Comparison of ENCODE assay signal across 11 cellular contexts in genomic region chr2:230205034-230205433, GRCh38. TPM values are rescaled to one million over a fixed set of nuclear protein-coding genes. Genes with fewer than 3 reads are reported as not detected.
DNase-seq lines count a peak whose midpoint lies in the region; ATAC-seq, FAIRE-seq and TF ChIP-seq lines count a peak whose summit lies in the region.
"Had no signal": no experiment of that assay in that cellular context is flagged by ENCODE, and none has a peak within 500 bp of the region (broad histone marks: within the 10 kb centered on the region; RNA-seq: fewer than 3 reads in every experiment).

No MANE protein-coding gene starts in this region.

- POLR2A ChIA-PET in CD8-positive, alpha-beta memory T cell (lab: Charles Lee), result no interaction called here
- POLR2A ChIA-PET in activated CD4-positive, alpha-beta memory T cell treated with anti-CD3 and anti-CD28 coated beads, Interleukin-2, amount 10 ng/mL, durations not matched to agents 7 days and 5 days (lab: Charles Lee), result interaction anchor here (3.0 kb wide), 1 partner anchor 122 kb away, joined by 9 read pairs; the partner anchor contains the start of gene SP140L

- no peak for DNase-seq in CD8-positive, alpha-beta memory T cell
- no peak for DNase-seq in activated CD4-positive, alpha-beta memory T cell treated with anti-CD3 and anti-CD28 coated beads, Interleukin-2, amount 10 ng/mL, durations not matched to agents 7 days and 5 days
- DNase-seq in GM10266 (ENCODE audit: extremely low spot score) (no peak), HTR-8/SVneo (ENCODE audit: insufficient read length, low spot score) (no peak), NCI-H2196 (lab: John Stamatoyannopoulos, UW; ENCODE audit: unreplicated experiment) (no peak)
- no peak for DNase-seq in activated effector memory CD4-positive, alpha-beta T cell treated with anti-CD3 and anti-CD28 coated beads, Interleukin-2, amount 50 U/mL, for 16 hours
- DNase-seq: body of pancreas, foreskin melanocyte, NCI-H2227 treated with DMSO at 0.1 percent for 48 hours had no signal

- H3K36me3 Mint-ChIP-seq in CD8-positive, alpha-beta memory T cell, result peaks cover 7 to 59% (median 34%) of the 10 kb centered on the region in 3 donors
- H3K36me3 Mint-ChIP-seq in activated CD4-positive, alpha-beta memory T cell treated with anti-CD3 and anti-CD28 coated beads, Interleukin-2, amount 10 ng/mL, durations not matched to agents 7 days and 5 days (ENCODE audit: low read depth), result peaks cover 34% of the 10 kb centered on the region

- ATAC-seq in GM19372 (IDR thresholded peaks at IDR 0.05; ENCODE audit: low read depth, unreplicated experiment) (peak; percentile 38), HG03135 (IDR thresholded peaks at IDR 0.05; ENCODE audit: unreplicated experiment) (peak; percentile 56)
- ATAC-seq: body of pancreas had no signal

- H3K36me3 ChIP-seq in CD8-positive, alpha-beta memory T cell (ENCODE audit: insufficient read depth, low read length), result peaks cover 86% of the 10 kb centered on the region

- CTCF ChIA-PET in CD8-positive, alpha-beta memory T cell (lab: Charles Lee), result interaction anchor here (1.7 kb wide), 1 partner anchor 17 kb away, joined by 4 read pairs; no protein-coding TSS in a partner anchor
- CTCF ChIA-PET in activated CD4-positive, alpha-beta memory T cell treated with anti-CD3 and anti-CD28 coated beads, Interleukin-2, amount 10 ng/mL, durations not matched to agents 7 days and 5 days (lab: Charles Lee), result no interaction called here

- no peaks in the 10 kb centered on the region for H3K27me3 ChIP-seq in CD8-positive, alpha-beta memory T cell (ENCODE audit: insufficient read depth, low read length, poor library complexity, severe bottlenecking)
- H3K27me3 ChIP-seq: body of pancreas had no signal

- H3K9me3 ChIP-seq in CD8-positive, alpha-beta memory T cell (ENCODE audit: low read length), result no peaks in the 10 kb centered on the region
- H3K9me3 ChIP-seq: body of pancreas had no signal

- TF ChIP-seq CTCF in GM10266 (IDR thresholded peaks at IDR 0.05; ENCODE audit: control insufficient read depth, insufficient read depth, low read depth, missing control alignments), result no peak

- H3K4me1 ChIP-seq in CD8-positive, alpha-beta memory T cell (ENCODE audit: insufficient read depth, low read length), result peaks cover 9% of the 10 kb centered on the region
- H3K4me1 ChIP-seq: body of pancreas had no signal

- peaks cover 9 to 29% (median 24%) of the 10 kb centered on the region in 3 donors for H3K4me1 Mint-ChIP-seq in CD8-positive, alpha-beta memory T cell
- peaks cover 33% of the 10 kb centered on the region for H3K4me1 Mint-ChIP-seq in activated CD4-positive, alpha-beta memory T cell treated with anti-CD3 and anti-CD28 coated beads, Interleukin-2, amount 10 ng/mL, durations not matched to agents 7 days and 5 days

- no peaks in the 10 kb centered on the region for H3K27me3 Mint-ChIP-seq in CD8-positive, alpha-beta memory T cell
- no peaks in the 10 kb centered on the region for H3K27me3 Mint-ChIP-seq in activated CD4-positive, alpha-beta memory T cell treated with anti-CD3 and anti-CD28 coated beads, Interleukin-2, amount 10 ng/mL, durations not matched to agents 7 days and 5 days

- H3K4me3 Mint-ChIP-seq in CD8-positive, alpha-beta memory T cell, result no peak overlapping the region
- no peak overlapping the region for H3K4me3 Mint-ChIP-seq in activated CD4-positive, alpha-beta memory T cell treated with anti-CD3 and anti-CD28 coated beads, Interleukin-2, amount 10 ng/mL, durations not matched to agents 7 days and 5 days

- H3K9me3 Mint-ChIP-seq in CD8-positive, alpha-beta memory T cell, result no peaks in the 10 kb centered on the region
- no peaks in the 10 kb centered on the region for H3K9me3 Mint-ChIP-seq in activated CD4-positive, alpha-beta memory T cell treated with anti-CD3 and anti-CD28 coated beads, Interleukin-2, amount 10 ng/mL, durations not matched to agents 7 days and 5 days

- H3K27ac Mint-ChIP-seq in CD8-positive, alpha-beta memory T cell, result peak overlapping the region in 5 of 8 donors; percentile 0 to 64 (median 1)
- peak overlapping the region; percentile 33 for H3K27ac Mint-ChIP-seq in activated CD4-positive, alpha-beta memory T cell treated with anti-CD3 and anti-CD28 coated beads, Interleukin-2, amount 10 ng/mL, durations not matched to agents 7 days and 5 days

- no peak overlapping the region for H3K27ac ChIP-seq in CD8-positive, alpha-beta memory T cell (ENCODE audit: low read depth, low read length)
- H3K27ac ChIP-seq: body of pancreas had no signal

- no peak overlapping the region for H3K4me3 ChIP-seq in CD8-positive, alpha-beta memory T cell (ENCODE audit: low read length)
- H3K4me3 ChIP-seq: body of pancreas had no signal

- no peak for FAIRE-seq in HTR-8/SVneo (lab: Jason Lieb, UNC)

RNA-seq across cellular contexts. Expression of gene SP110, which starts 14.8 kb away (rescaled TPM):
- total RNA-seq in CD8-positive, alpha-beta memory T cell, result 10 to 100 TPM; 55.2 to 57.9 TPM
- polyA plus RNA-seq in CD8-positive, alpha-beta memory T cell, result 106 TPM
- total RNA-seq in activated CD4-positive, alpha-beta memory T cell treated with anti-CD3 and anti-CD28 coated beads, Interleukin-2, amount 10 ng/mL, durations not matched to agents 7 days and 5 days, result 100 to 1,000 TPM; 125 to 128 TPM

RNA-seq across cellular contexts. Expression of gene SP140, which starts 20.5 kb away (rescaled TPM):
- total RNA-seq in CD8-positive, alpha-beta memory T cell, result 100 to 1,000 TPM; 108 to 111 TPM
- 34.0 TPM for polyA plus RNA-seq in CD8-positive, alpha-beta memory T cell
- total RNA-seq in activated CD4-positive, alpha-beta memory T cell treated with anti-CD3 and anti-CD28 coated beads, Interleukin-2, amount 10 ng/mL, durations not matched to agents 7 days and 5 days, result 100 to 1,000 TPM; 132 to 137 TPM
